In genomic region chr16:68629315-68629900, GRCh38 we compare ENCODE assay signal across 15 cellular contexts. TPM values are rescaled to one million over a fixed set of nuclear protein-coding genes. Genes with fewer than 3 reads are reported as not detected.
"Had no signal": no experiment of that assay in that cellular context is flagged by ENCODE, and none has a peak within 500 bp of the region (broad histone marks: within the 10 kb centered on the region; RNA-seq: fewer than 3 reads in every experiment).

No MANE protein-coding gene starts in this region.

- H3K9me3 ChIP-seq: breast epithelium, esophagus muscularis mucosa, left lung, sigmoid colon, stomach, thoracic aorta had no signal

- ATAC-seq: left lung had no signal

- H3K27ac Mint-ChIP-seq: activated CD4-positive, alpha-beta T cell treated with anti-CD3 and anti-CD28 coated beads, Interleukin-2, amount 10 ng/mL, durations not matched to agents 7 days and 5 days; activated naive CD4-positive, alpha-beta T cell treated with anti-CD3 and anti-CD28 coated beads, Interleukin-2, amount 50 U/mL, for 72 hours; nephron progenitor cell had no signal

- H3K4me1 ChIP-seq: breast epithelium, esophagus muscularis mucosa, left lung, sigmoid colon, stomach had no signal

- H3K4me3 ChIP-seq: breast epithelium, esophagus muscularis mucosa, left lung, sigmoid colon, stomach, thoracic aorta had no signal

- H3K27me3 ChIP-seq: breast epithelium, esophagus muscularis mucosa, left lung, stomach had no signal

- DNase-seq: activated CD4-positive, alpha-beta T cell treated with anti-CD3 and anti-CD28 coated beads, Interleukin-2, amount 10 ng/mL, durations not matched to agents 7 days and 5 days; activated effector memory CD4-positive, alpha-beta T cell treated with anti-CD3 and anti-CD28 coated beads, Interleukin-2, amount 50 U/mL, for 16 hours; aorta; islet precursor cell; left lung; nephron progenitor cell; sigmoid colon; stimulated activated CD4-positive, alpha-beta T cell treated with anti-CD3 and anti-CD28 coated beads, Interleukin-2, amount 100 ng/mL, for 48 hours; stomach; T-helper 9 cell had no signal

- H3K4me1 Mint-ChIP-seq: activated CD4-positive, alpha-beta T cell treated with anti-CD3 and anti-CD28 coated beads, Interleukin-2, amount 10 ng/mL, durations not matched to agents 7 days and 5 days had no signal

- H3K4me3 Mint-ChIP-seq: activated CD4-positive, alpha-beta T cell treated with anti-CD3 and anti-CD28 coated beads, Interleukin-2, amount 10 ng/mL, durations not matched to agents 7 days and 5 days; nephron progenitor cell had no signal

- H3K9me3 Mint-ChIP-seq: activated CD4-positive, alpha-beta T cell treated with anti-CD3 and anti-CD28 coated beads, Interleukin-2, amount 10 ng/mL, durations not matched to agents 7 days and 5 days; nephron progenitor cell had no signal

- H3K27ac ChIP-seq: breast epithelium, esophagus muscularis mucosa, left lung, sigmoid colon, stomach, thoracic aorta, VCaP had no signal

- H3K36me3 Mint-ChIP-seq: activated naive CD4-positive, alpha-beta T cell treated with anti-CD3 and anti-CD28 coated beads, Interleukin-2, amount 50 U/mL, for 72 hours had no signal

- H3K36me3 ChIP-seq: breast epithelium, esophagus muscularis mucosa, left lung, sigmoid colon, stomach, thoracic aorta had no signal

RNA-seq across cellular contexts. Expression of gene CDH3, which starts 15.7 kb away (rescaled TPM):
- total RNA-seq: thoracic aorta had no signal
